1 cellular context compared by ENCODE assay signal in genomic region chr2:206158563-206159345, GRCh38.
TF ChIP-seq lines count a peak whose summit lies in the region.

No MANE protein-coding gene starts in this region.

TF ChIP-seq in endothelial cell of umbilical vein, 7 proteins besides CTCF, POLR2A, EP300 and RAD21 (continued from another document):
- no peak for TF ChIP-seq MAX (IDR thresholded peaks at IDR 0.05; ENCODE audit: insufficient read depth, insufficient read length)
- no peak for TF ChIP-seq FOS (IDR thresholded peaks at IDR 0.05; ENCODE audit: borderline replicate concordance, insufficient read depth, low read length)
- TF ChIP-seq POLR2AphosphoS5 (IDR thresholded peaks at IDR 0.05; ENCODE audit: insufficient read depth, low read depth, low read length) = no peak
- no peak for TF ChIP-seq JUN (IDR thresholded peaks at IDR 0.05; ENCODE audit: borderline replicate concordance, insufficient read depth, insufficient read length, low read depth)
- TF ChIP-seq EZH2 (IDR thresholded peaks at IDR 0.05; ENCODE audit: borderline replicate concordance, low read depth, low read length, severe bottlenecking) = no peak
- no peak for TF ChIP-seq MYC (IDR thresholded peaks at IDR 0.05; ENCODE audit: low read depth, low read length)
